In the genomic region with DNA sequence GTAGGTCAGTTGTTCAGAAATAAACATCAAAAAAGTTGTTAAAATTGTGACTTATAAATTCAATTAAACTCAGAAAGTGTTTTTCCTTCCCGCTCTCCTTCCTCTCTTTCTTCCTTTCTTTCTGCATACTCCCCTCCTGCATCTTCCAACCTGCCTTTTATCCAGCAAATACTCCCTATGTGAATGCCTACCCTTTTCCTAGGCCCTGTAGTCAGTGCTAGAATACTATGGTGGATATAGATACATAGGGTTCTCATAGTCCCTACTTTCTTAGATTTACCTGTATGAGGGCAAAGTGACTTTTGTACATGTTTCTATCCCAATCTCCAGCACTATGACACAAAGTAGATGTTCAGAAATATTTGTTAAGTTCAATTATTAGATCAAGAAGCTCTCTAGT, we compare ENCODE assay signal across 18 cellular contexts. TPM values are rescaled to one million over a fixed set of nuclear protein-coding genes. Genes with fewer than 3 reads are reported as not detected.
"Had no signal": no experiment of that assay in that cellular context is flagged by ENCODE, and none has a peak within 500 bp of the region (broad histone marks: within the 10 kb centered on the region; RNA-seq: fewer than 3 reads in every experiment).

No MANE protein-coding gene starts in this region.

- H3K4me3 ChIP-seq: lower lobe of right lung, right atrium auricular region, stomach, thoracic aorta had no signal

- H3K27ac Mint-ChIP-seq: activated naive CD8-positive, alpha-beta T cell treated with anti-CD3 and anti-CD28 coated beads, Interleukin-2, amount 10 ng/mL, durations not matched to agents 7 days and 5 days; endodermal cell; progenitor cell of endocrine pancreas had no signal

- H3K36me3 Mint-ChIP-seq: activated naive CD8-positive, alpha-beta T cell treated with anti-CD3 and anti-CD28 coated beads, Interleukin-2, amount 10 ng/mL, durations not matched to agents 7 days and 5 days had no signal

- H3K9me3 Mint-ChIP-seq: activated naive CD8-positive, alpha-beta T cell treated with anti-CD3 and anti-CD28 coated beads, Interleukin-2, amount 10 ng/mL, durations not matched to agents 7 days and 5 days; endodermal cell had no signal

- H3K27me3 ChIP-seq: right atrium auricular region, stomach had no signal

- H3K36me3 ChIP-seq: lower lobe of right lung, right atrium auricular region, stomach, thoracic aorta had no signal

- H3K4me1 Mint-ChIP-seq: activated naive CD8-positive, alpha-beta T cell treated with anti-CD3 and anti-CD28 coated beads, Interleukin-2, amount 10 ng/mL, durations not matched to agents 7 days and 5 days; endodermal cell had no signal

- ATAC-seq: esophagus mucosa had no signal

- H3K27me3 Mint-ChIP-seq: activated naive CD8-positive, alpha-beta T cell treated with anti-CD3 and anti-CD28 coated beads, Interleukin-2, amount 10 ng/mL, durations not matched to agents 7 days and 5 days; progenitor cell of endocrine pancreas had no signal

- H3K4me3 Mint-ChIP-seq: activated naive CD8-positive, alpha-beta T cell treated with anti-CD3 and anti-CD28 coated beads, Interleukin-2, amount 10 ng/mL, durations not matched to agents 7 days and 5 days; endodermal cell had no signal

- H3K4me1 ChIP-seq: lower lobe of right lung, right atrium auricular region had no signal

- DNase-seq: activated CD4-positive, alpha-beta T cell treated with anti-CD3 and anti-CD28 coated beads, Interleukin-2, amount 50 U/mL, for 1 hour; activated CD4-positive, CD25-positive, alpha-beta regulatory T cell; activated naive CD4-positive, alpha-beta T cell; activated naive CD8-positive, alpha-beta T cell treated with anti-CD3 and anti-CD28 coated beads, Interleukin-2, amount 10 ng/mL, durations not matched to agents 7 days and 5 days; endodermal cell; glutamatergic neuron; lower lobe of right lung; midbrain; stomach; SW 1271 had no signal

- H3K9me3 ChIP-seq: lower lobe of right lung, right atrium auricular region, stomach, thoracic aorta had no signal

- H3K27ac ChIP-seq: lower lobe of right lung, right atrium auricular region, thoracic aorta had no signal

RNA-seq across cellular contexts. Expression of a gene that starts 0.8 kb away (rescaled TPM):
- total RNA-seq: activated CD8-positive, alpha-beta memory T cell treated with anti-CD3 and anti-CD28 coated beads for 36 hours; activated naive CD8-positive, alpha-beta T cell treated with anti-CD3 and anti-CD28 coated beads, Interleukin-2, amount 10 ng/mL, durations not matched to agents 7 days and 5 days; endodermal cell; myocyte; omental fat pad; right atrium auricular region had no signal
- polyA plus RNA-seq: neural cell had no signal
